ENCODE assay signal across 1 cellular context in genomic region chr11:695332-695605, GRCh38.
TF ChIP-seq lines count a peak whose summit lies in the region.

No MANE protein-coding gene starts in this region.

TF ChIP-seq in GM12878, 131 proteins besides CTCF, POLR2A, EP300 and RAD21:
- peak; percentile 84 for TF ChIP-seq HDGF (IDR thresholded peaks at IDR 0.05)
- TF ChIP-seq CBX3 (IDR thresholded peaks at IDR 0.05; ENCODE audit: borderline replicate concordance, low read depth) = no peak
- 0 out of 2 replicates have a peak, but pooled peaks have one; percentile 0 for TF ChIP-seq SPI1 (IDR thresholded peaks at IDR 0.05; ENCODE audit: borderline replicate concordance, insufficient read depth, low read depth, low read length)
- TF ChIP-seq POLR2AphosphoS5 (IDR thresholded peaks at IDR 0.05; ENCODE audit: low read length) = peak; percentile 17; the same call in 1 of the 2 replicates
- TF ChIP-seq PKNOX1 (IDR thresholded peaks at IDR 0.05) = peak; percentile 78
